15 cellular contexts compared by ENCODE assay signal in genomic region chr3:9169951-9170850, GRCh38.
DNase-seq lines count a peak whose midpoint lies in the region; ATAC-seq and TF ChIP-seq lines count a peak whose summit lies in the region.
"Had no signal": no experiment of that assay in that cellular context is flagged by ENCODE, and none has a peak within 500 bp of the region (broad histone marks: within the 10 kb centered on the region; RNA-seq: fewer than 3 reads in every experiment).

No MANE protein-coding gene starts in this region.

- H3K27ac Mint-ChIP-seq in CD8-positive, alpha-beta memory T cell = peak overlapping the region in 4 of 8 donors; percentile 2 to 39 (median 26)
- no peak overlapping the region for H3K27ac Mint-ChIP-seq in activated T-helper 1 cell treated with anti-CD3 and anti-CD28 coated beads, Interleukin-12 subunit alpha, Interleukin-12 subunit beta, Interleukin-2, Interleukin-4 antibody, amounts not matched to agents 30 ng/mL and 10 ng/mL and 1 ng/mL, durations not matched to agents 14 hours and 24 hours and 36 hours
- peak overlapping the region; percentile 73 for H3K27ac Mint-ChIP-seq in nephron progenitor cell

- no peak for TF ChIP-seq POLR2A in sigmoid colon (IDR thresholded peaks at IDR 0.05)

- no peak for ATAC-seq in GM18858 (IDR thresholded peaks at IDR 0.05; ENCODE audit: unreplicated experiment)
- no peak for ATAC-seq in SK-N-SH treated with all-trans-retinoic acid at 6 μM for 48 hours
- no peak for ATAC-seq in HG03135 (IDR thresholded peaks at IDR 0.05; ENCODE audit: unreplicated experiment)
- ATAC-seq: gastroesophageal sphincter had no signal

- H3K4me3 ChIP-seq in CD8-positive, alpha-beta memory T cell (ENCODE audit: low read length) = no peak overlapping the region
- no peak overlapping the region for H3K4me3 ChIP-seq in sigmoid colon
- H3K4me3 ChIP-seq: BLaER1 treated with 17β-estradiol and CSF1 and Interleukin-3, amounts not matched to agents 10 nM and 100 nM; gastroesophageal sphincter; testis had no signal

- H3K36me3 Mint-ChIP-seq in CD8-positive, alpha-beta memory T cell = peaks cover 0 to 2% (median 0%) of the 10 kb centered on the region in 3 donors
- no peaks in the 10 kb centered on the region for H3K36me3 Mint-ChIP-seq in activated T-helper 1 cell treated with anti-CD3 and anti-CD28 coated beads, Interleukin-12 subunit alpha, Interleukin-12 subunit beta, Interleukin-2, Interleukin-4 antibody, amounts not matched to agents 30 ng/mL and 10 ng/mL and 1 ng/mL, durations not matched to agents 14 hours and 24 hours and 36 hours (ENCODE audit: low read depth)
- no peaks in the 10 kb centered on the region for H3K36me3 Mint-ChIP-seq in nephron progenitor cell (ENCODE audit: low read depth)

- intact Hi-C loops in activated T-helper 1 cell treated with anti-CD3 and anti-CD28 coated beads, Interleukin-12 subunit alpha, Interleukin-12 subunit beta, Interleukin-2, Interleukin-4 antibody, amounts not matched to agents 30 ng/mL and 10 ng/mL and 1 ng/mL, durations not matched to agents 14 hours and 24 hours and 36 hours (cut with micrococcal nuclease) = loop anchor here (5.0 to 10.0 kb wide), 2 partner anchors 208 to 1385 kb away; partner anchors contain the start of gene RAD18
- intact Hi-C loops in sigmoid colon (cut with DNase I) = no loop called here

- CTCF ChIA-PET in CD8-positive, alpha-beta memory T cell (lab: Charles Lee) = no interaction called here

- H3K27ac ChIP-seq in CD8-positive, alpha-beta memory T cell (ENCODE audit: low read depth, low read length) = no peak overlapping the region
- no peak overlapping the region for H3K27ac ChIP-seq in sigmoid colon
- H3K27ac ChIP-seq: BLaER1 treated with 17β-estradiol and CSF1 and Interleukin-3, amounts not matched to agents 10 nM and 100 nM; gastroesophageal sphincter; testis had no signal

- H3K4me3 Mint-ChIP-seq in CD8-positive, alpha-beta memory T cell = peak overlapping the region in 4 of 7 donors; percentile 38 to 63 (median 51)
- peak overlapping the region; percentile 1 for H3K4me3 Mint-ChIP-seq in activated T-helper 1 cell treated with anti-CD3 and anti-CD28 coated beads, Interleukin-12 subunit alpha, Interleukin-12 subunit beta, Interleukin-2, Interleukin-4 antibody, amounts not matched to agents 30 ng/mL and 10 ng/mL and 1 ng/mL, durations not matched to agents 14 hours and 24 hours and 36 hours
- H3K4me3 Mint-ChIP-seq in nephron progenitor cell = no peak overlapping the region

- peaks cover 0 to 3% (median 0%) of the 10 kb centered on the region in 5 donors for H3K9me3 Mint-ChIP-seq in CD8-positive, alpha-beta memory T cell
- H3K9me3 Mint-ChIP-seq in activated T-helper 1 cell treated with anti-CD3 and anti-CD28 coated beads, Interleukin-12 subunit alpha, Interleukin-12 subunit beta, Interleukin-2, Interleukin-4 antibody, amounts not matched to agents 30 ng/mL and 10 ng/mL and 1 ng/mL, durations not matched to agents 14 hours and 24 hours and 36 hours = no peaks in the 10 kb centered on the region
- no peaks in the 10 kb centered on the region for H3K9me3 Mint-ChIP-seq in nephron progenitor cell

- peaks cover 0 to 2% of the 10 kb centered on the region in 2 donors for H3K27me3 Mint-ChIP-seq in CD8-positive, alpha-beta memory T cell
- peaks cover 12% of the 10 kb centered on the region for H3K27me3 Mint-ChIP-seq in activated T-helper 1 cell treated with anti-CD3 and anti-CD28 coated beads, Interleukin-12 subunit alpha, Interleukin-12 subunit beta, Interleukin-2, Interleukin-4 antibody, amounts not matched to agents 30 ng/mL and 10 ng/mL and 1 ng/mL, durations not matched to agents 14 hours and 24 hours and 36 hours (ENCODE audit: insufficient read depth)
- H3K27me3 Mint-ChIP-seq in nephron progenitor cell (ENCODE audit: low read depth, poor library complexity) = peaks cover 3% of the 10 kb centered on the region

- POLR2A ChIA-PET in CD8-positive, alpha-beta memory T cell (lab: Charles Lee) = no interaction called here

- no peak for TF ChIP-seq EP300 in sigmoid colon (IDR thresholded peaks at IDR 0.05)

- no peak for DNase-seq in CD8-positive, alpha-beta memory T cell
- DNase-seq in GM20000 (ENCODE audit: low spot score) (peak; percentile 22), nephron progenitor cell (no peak), sigmoid colon (no peak)
- DNase-seq in activated T-helper 1 cell treated with anti-CD3 and anti-CD28 coated beads, Interleukin-12 subunit alpha, Interleukin-12 subunit beta, Interleukin-2, Interleukin-4 antibody, amounts not matched to agents 30 ng/mL and 10 ng/mL and 1 ng/mL, durations not matched to agents 14 hours and 24 hours and 36 hours (ENCODE audit: low spot score) = peak; percentile 17
- DNase-seq: effector CD4-positive, alpha-beta T cell; MV-4-11; retina; SW 1271; testis had no signal

- TF ChIP-seq CTCF in GM20000 (IDR thresholded peaks at IDR 0.05; ENCODE audit: extremely low read depth, missing control alignments) = no peak
- TF ChIP-seq CTCF in nephron progenitor cell (IDR thresholded peaks at IDR 0.05) = no peak
- TF ChIP-seq CTCF in sigmoid colon (IDR thresholded peaks at IDR 0.05) = no peak

- no peaks in the 10 kb centered on the region for H3K36me3 ChIP-seq in CD8-positive, alpha-beta memory T cell (ENCODE audit: insufficient read depth, low read length)
- no peaks in the 10 kb centered on the region for H3K36me3 ChIP-seq in sigmoid colon
- H3K36me3 ChIP-seq: BLaER1 treated with 17β-estradiol and CSF1 and Interleukin-3, amounts not matched to agents 10 nM and 100 nM; gastroesophageal sphincter had no signal

- WGBS in sigmoid colon, 2 donors = 79 to 90% methylated on average over 18 of the region's 18 CpGs

- peaks cover 23 to 44% (median 40%) of the 10 kb centered on the region in 3 donors for H3K4me1 Mint-ChIP-seq in CD8-positive, alpha-beta memory T cell
- peaks cover 12% of the 10 kb centered on the region for H3K4me1 Mint-ChIP-seq in activated T-helper 1 cell treated with anti-CD3 and anti-CD28 coated beads, Interleukin-12 subunit alpha, Interleukin-12 subunit beta, Interleukin-2, Interleukin-4 antibody, amounts not matched to agents 30 ng/mL and 10 ng/mL and 1 ng/mL, durations not matched to agents 14 hours and 24 hours and 36 hours (ENCODE audit: low read depth)
- peaks cover 62% of the 10 kb centered on the region for H3K4me1 Mint-ChIP-seq in nephron progenitor cell

- H3K4me1 ChIP-seq in CD8-positive, alpha-beta memory T cell (ENCODE audit: insufficient read depth, low read length) = peaks cover 33% of the 10 kb centered on the region
- no peaks in the 10 kb centered on the region for H3K4me1 ChIP-seq in sigmoid colon
- H3K4me1 ChIP-seq: gastroesophageal sphincter, testis had no signal

- H3K27me3 ChIP-seq in CD8-positive, alpha-beta memory T cell (ENCODE audit: insufficient read depth, low read length, poor library complexity, severe bottlenecking) = no peaks in the 10 kb centered on the region
- H3K27me3 ChIP-seq in sigmoid colon = no peaks in the 10 kb centered on the region
- H3K27me3 ChIP-seq: BLaER1 treated with 17β-estradiol and CSF1 and Interleukin-3, amounts not matched to agents 10 nM and 100 nM; gastroesophageal sphincter; testis had no signal

- no peaks in the 10 kb centered on the region for H3K9me3 ChIP-seq in CD8-positive, alpha-beta memory T cell (ENCODE audit: low read length)
- no peaks in the 10 kb centered on the region for H3K9me3 ChIP-seq in sigmoid colon
- H3K9me3 ChIP-seq: testis had no signal

TF ChIP-seq in SK-N-SH treated with all-trans-retinoic acid at 6 μM for 48 hours, 23 proteins besides CTCF, POLR2A, EP300 and RAD21:
- TF ChIP-seq OSR1 (CRISPR knock-in tag; IDR thresholded peaks at IDR 0.05) (no peak), ZFP3 (CRISPR knock-in tag; IDR thresholded peaks at IDR 0.05) (no peak), ESRRG (CRISPR knock-in tag; IDR thresholded peaks at IDR 0.05) (no peak), TCF4 (CRISPR knock-in tag; IDR thresholded peaks at IDR 0.05; ENCODE audit: borderline replicate concordance) (no peak), TOX (CRISPR knock-in tag; IDR thresholded peaks at IDR 0.05; ENCODE audit: borderline replicate concordance) (no peak), ARNTL (CRISPR knock-in tag; IDR thresholded peaks at IDR 0.05; ENCODE audit: borderline replicate concordance, low read depth) (no peak), ZC3H10 (CRISPR knock-in tag; IDR thresholded peaks at IDR 0.05) (no peak)
- TF ChIP-seq, protein P1, sequence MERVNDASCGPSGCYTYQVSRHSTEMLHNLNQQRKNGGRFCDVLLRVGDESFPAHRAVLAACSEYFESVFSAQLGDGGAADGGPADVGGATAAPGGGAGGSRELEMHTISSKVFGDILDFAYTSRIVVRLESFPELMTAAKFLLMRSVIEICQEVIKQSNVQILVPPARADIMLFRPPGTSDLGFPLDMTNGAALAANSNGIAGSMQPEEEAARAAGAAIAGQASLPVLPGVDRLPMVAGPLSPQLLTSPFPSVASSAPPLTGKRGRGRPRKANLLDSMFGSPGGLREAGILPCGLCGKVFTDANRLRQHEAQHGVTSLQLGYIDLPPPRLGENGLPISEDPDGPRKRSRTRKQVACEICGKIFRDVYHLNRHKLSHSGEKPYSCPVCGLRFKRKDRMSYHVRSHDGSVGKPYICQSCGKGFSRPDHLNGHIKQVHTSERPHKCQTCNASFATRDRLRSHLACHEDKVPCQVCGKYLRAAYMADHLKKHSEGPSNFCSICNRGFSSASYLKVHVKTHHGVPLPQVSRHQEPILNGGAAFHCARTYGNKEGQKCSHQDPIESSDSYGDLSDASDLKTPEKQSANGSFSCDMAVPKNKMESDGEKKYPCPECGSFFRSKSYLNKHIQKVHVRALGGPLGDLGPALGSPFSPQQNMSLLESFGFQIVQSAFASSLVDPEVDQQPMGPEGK (CRISPR knock-in tag; IDR thresholded peaks at IDR 0.05; ENCODE audit: borderline replicate concordance) = no peak

Comparison
In these comparisons a context has a peak if more than half of its experiments do, and no peak if none do; other contexts are left out.
1. DNase-seq: peak in GM20000 (single experiment) and activated T-helper 1 cell treated with anti-CD3 and anti-CD28 coated beads, Interleukin-12 subunit alpha, Interleukin-12 subunit beta, Interleukin-2, Interleukin-4 antibody, amounts not matched to agents 30 ng/mL and 10 ng/mL and 1 ng/mL, durations not matched to agents 14 hours and 24 hours and 36 hours (single experiment); none in CD8-positive, alpha-beta memory T cell (0 of 5), nephron progenitor cell (single experiment) and sigmoid colon (single experiment).